In the genomic region with DNA sequence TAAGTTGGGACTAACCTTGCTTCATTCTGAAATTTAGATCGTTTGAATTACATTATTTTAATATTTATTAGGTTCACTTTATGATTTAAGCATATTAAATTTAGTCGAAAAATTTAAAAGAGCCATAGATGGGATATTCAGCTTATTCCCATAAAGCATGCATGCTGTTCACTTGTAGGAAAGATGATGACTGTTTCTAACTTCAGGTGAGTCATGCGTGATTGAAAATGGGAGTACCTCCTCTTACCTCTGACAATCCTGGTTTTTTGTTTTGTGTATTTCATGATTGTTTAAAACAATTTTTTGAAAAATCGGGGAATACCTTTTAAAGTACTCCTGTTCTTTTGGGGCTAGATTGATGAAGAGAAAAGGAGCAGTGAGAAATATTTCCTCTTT, we compare ENCODE assay signal across 8 cellular contexts. TPM values are rescaled to one million over a fixed set of nuclear protein-coding genes. Genes with fewer than 3 reads are reported as not detected.
DNase-seq lines count a peak whose midpoint lies in the region; ATAC-seq and TF ChIP-seq lines count a peak whose summit lies in the region.

No MANE protein-coding gene starts in this region.

- DNase-seq in CD4-positive, alpha-beta T cell: no peak
- DNase-seq in MG63 (no peak), nephron progenitor cell (no peak), NK-92 (lab: John Stamatoyannopoulos, UW; ENCODE audit: unreplicated experiment) (no peak), inferior parietal cortex (ENCODE audit: extremely low spot score) (no peak), cerebellar cortex (ENCODE audit: low spot score) (no peak)

- CTCF ChIA-PET in CD4-positive, alpha-beta T cell (lab: Charles Lee): interaction anchor here (1.5 to 3.6 kb wide), 2 partner anchors 12 to 109 kb away, joined by 4 to 11 read pairs; a partner anchor contains a TSS

- POLR2A ChIA-PET in CD4-positive, alpha-beta T cell (lab: Charles Lee): interaction anchor here (1.0 to 5.1 kb wide), 9 partner anchors 8 to 792 kb away, joined by 3 to 77 read pairs (median 5); a partner anchor contains a TSS

- no peak for TF ChIP-seq CTCF in CD4-positive, alpha-beta T cell (IDR thresholded peaks at IDR 0.05)
- TF ChIP-seq CTCF in nephron progenitor cell (IDR thresholded peaks at IDR 0.05): no peak

- H3K9me3 ChIP-seq in CD4-positive, alpha-beta T cell (ENCODE audit: control insufficient read depth, low read length): no peaks in the 10 kb centered on the region
- H3K9me3 ChIP-seq in MG63: no peaks in the 10 kb centered on the region
- H3K9me3 ChIP-seq in duodenal mucosa (ENCODE audit: control insufficient read depth in 1 of 2, low read length in 2 of 2): no peaks in the 10 kb centered on the region

- H3K9me3 Mint-ChIP-seq in CD4-positive, alpha-beta T cell: no peaks in the 10 kb centered on the region
- no peaks in the 10 kb centered on the region for H3K9me3 Mint-ChIP-seq in nephron progenitor cell

- H3K4me3 ChIP-seq in MG63: peak overlapping the region; percentile 91
- peak overlapping the region; percentile 96 to 99 for H3K4me3 ChIP-seq in duodenal mucosa (ENCODE audit: low read depth in 1 of 2, low read length in 2 of 2)

- intact Hi-C loops in CD4-positive, alpha-beta T cell (cut with DNase I, micrococcal nuclease): loop anchor here (2.0 to 10.0 kb wide), 8 partner anchors 41 to 793 kb away; a partner anchor contains a TSS

- H3K36me3 Mint-ChIP-seq in CD4-positive, alpha-beta T cell (ENCODE audit: low read depth): peaks cover 57% of the 10 kb centered on the region
- peaks cover 36% of the 10 kb centered on the region for H3K36me3 Mint-ChIP-seq in nephron progenitor cell (ENCODE audit: low read depth)

- peaks cover 84% of the 10 kb centered on the region for H3K4me1 Mint-ChIP-seq in CD4-positive, alpha-beta T cell (ENCODE audit: low read depth)
- H3K4me1 Mint-ChIP-seq in nephron progenitor cell: peaks cover 52% of the 10 kb centered on the region

- H3K36me3 ChIP-seq in MG63: peaks cover 33% of the 10 kb centered on the region
- H3K36me3 ChIP-seq in duodenal mucosa (ENCODE audit: control insufficient read depth in 1 of 2, insufficient read depth in 2 of 2, low read length in 2 of 2): peaks cover 0 to 11% of the 10 kb centered on the region in 2 donors

- H3K27ac ChIP-seq in CD4-positive, alpha-beta T cell (ENCODE audit: low read depth, low read length): no peak overlapping the region
- H3K27ac ChIP-seq in duodenal mucosa (ENCODE audit: low read depth, low read length): no peak overlapping the region

- peak overlapping the region; percentile 97 for H3K27ac Mint-ChIP-seq in CD4-positive, alpha-beta T cell
- H3K27ac Mint-ChIP-seq in nephron progenitor cell: no peak overlapping the region

- H3K4me1 ChIP-seq in duodenal mucosa (ENCODE audit: control insufficient read depth in 1 of 2, insufficient read depth in 2 of 2, low read length in 2 of 2): peaks cover 21 to 45% of the 10 kb centered on the region in 2 donors

- H3K27me3 ChIP-seq in CD4-positive, alpha-beta T cell (ENCODE audit: control insufficient read depth, insufficient read depth, low read length): no peaks in the 10 kb centered on the region
- no peaks in the 10 kb centered on the region for H3K27me3 ChIP-seq in MG63
- H3K27me3 ChIP-seq in duodenal mucosa (ENCODE audit: control insufficient read depth in 1 of 2, insufficient read depth in 2 of 2, low read length in 2 of 2): no peaks in the 10 kb centered on the region

- H3K9ac ChIP-seq in duodenal mucosa (ENCODE audit: low read depth in 1 of 2, low read length in 2 of 2): peak overlapping the region; percentile 97

- ATAC-seq in CD4-positive, alpha-beta T cell (ENCODE audit: poor library complexity): no peak
- ATAC-seq in HG02588 (IDR thresholded peaks at IDR 0.05; ENCODE audit: unreplicated experiment): no peak

- H3K27me3 Mint-ChIP-seq in CD4-positive, alpha-beta T cell: no peaks in the 10 kb centered on the region
- no peaks in the 10 kb centered on the region for H3K27me3 Mint-ChIP-seq in nephron progenitor cell (ENCODE audit: low read depth, poor library complexity)

- H3K4me3 Mint-ChIP-seq in CD4-positive, alpha-beta T cell: peak overlapping the region; percentile 98
- H3K4me3 Mint-ChIP-seq in nephron progenitor cell: peak overlapping the region; percentile 99

RNA-seq across cellular contexts. Expression of a gene that starts 1.4 kb away (rescaled TPM):
- total RNA-seq in CD4-positive, alpha-beta T cell: 10 to 100 TPM; 47.8 to 50.4 TPM
- total RNA-seq in MG63 (2014; rRNA removed; shearing (Covaris generic); ENCODE audit: low replicate concordance): 12.8 and 19.2 TPM in 2 replicates
